Comparison of ENCODE assay signal across 12 cellular contexts in genomic region chr13:99984134-99984462, GRCh38. TPM values are rescaled to one million over a fixed set of nuclear protein-coding genes. Genes with fewer than 3 reads are reported as not detected.
DNase-seq lines count a peak whose midpoint lies in the region; ATAC-seq and TF ChIP-seq lines count a peak whose summit lies in the region.
"Had no signal": no experiment of that assay in that cellular context is flagged by ENCODE, and none has a peak within 500 bp of the region (broad histone marks: within the 10 kb centered on the region; RNA-seq: fewer than 3 reads in every experiment).

No MANE protein-coding gene starts in this region.

- H3K56ac ChIP-seq in H9 (ENCODE audit: insufficient read length, low read depth, low read length) = no peak overlapping the region

- no peak overlapping the region for H2BK120ac ChIP-seq in H9 (ENCODE audit: low read depth, low read length, poor library complexity, severe bottlenecking)

- peak overlapping the region; percentile 84 for H3K9ac ChIP-seq in H9 (ENCODE audit: extremely low read depth, insufficient read length, low read length)

- peak overlapping the region; percentile 27; the same call in 1 of the 2 replicates for H3K14ac ChIP-seq in H9 (ENCODE audit: insufficient read depth, low read length)

- no peak for DNase-seq in CD4-positive, CD25-positive, alpha-beta regulatory T cell
- DNase-seq in H9 (no peak), immature natural killer cell (no peak), KBM-7 (no peak), hepatocyte (ENCODE audit: low spot score) (no peak), middle frontal gyrus (ENCODE audit: extremely low spot score, low spot score) (no peak)
- DNase-seq in activated CD8-positive, alpha-beta T cell treated with anti-CD3 and anti-CD28 coated beads, Interleukin-2, amount 10 ng/mL, durations not matched to agents 7 days and 5 days = no peak
- no peak for DNase-seq in activated effector memory CD4-positive, alpha-beta T cell treated with Interleukin-2 at 50 U/mL for 16 hours
- DNase-seq: NCI-H2081 treated with DMSO at 0.1 percent for 48 hours had no signal

- no peak for ATAC-seq in CD4-positive, CD25-positive, alpha-beta regulatory T cell (ENCODE audit: low read depth in 2 of 2)
- no peak for ATAC-seq in activated CD8-positive, alpha-beta T cell treated with anti-CD3 and anti-CD28 coated beads, Interleukin-2, amount 10 ng/mL, durations not matched to agents 7 days and 5 days
- ATAC-seq: GM12878 had no signal

- H3T11ph ChIP-seq in H9 (ENCODE audit: low read length) = no peak overlapping the region

- no peak overlapping the region for H2AK5ac ChIP-seq in H9 (ENCODE audit: insufficient read length, low read length)

- TF ChIP-seq CTCF in H9 (conservative IDR thresholded peaks at IDR 0.05) (no peak), hepatocyte (IDR thresholded peaks at IDR 0.05; ENCODE audit: poor library complexity) (no peak)

- no peaks in the 10 kb centered on the region for H3K9me2 ChIP-seq in hepatocyte (replicated peaks; ENCODE audit: insufficient read depth)

- H3K23ac ChIP-seq in H9 (ENCODE audit: insufficient read length, low read depth, low read length) = no peak overlapping the region

- H4K91ac ChIP-seq in H9 (ENCODE audit: insufficient read length, low read depth, low read length) = no peak overlapping the region

- H3K27me3 Mint-ChIP-seq in CD4-positive, CD25-positive, alpha-beta regulatory T cell = peaks cover 68% of the 10 kb centered on the region
- H3K27me3 Mint-ChIP-seq in H9 (ENCODE audit: low read depth) (peaks cover 42% of the 10 kb centered on the region), immature natural killer cell (ENCODE audit: low read depth in 3 of 3) (peaks cover 46 to 65% (median 61%) of the 10 kb centered on the region in 3 donors)
- peaks cover 59% of the 10 kb centered on the region for H3K27me3 Mint-ChIP-seq in activated CD8-positive, alpha-beta T cell treated with anti-CD3 and anti-CD28 coated beads, Interleukin-2, amount 10 ng/mL, durations not matched to agents 7 days and 5 days (ENCODE audit: low read depth)

- H3K9me3 Mint-ChIP-seq in CD4-positive, CD25-positive, alpha-beta regulatory T cell = peaks cover 0 to 23% (median 4%) of the 10 kb centered on the region in 7 donors
- peaks cover 25 to 26% of the 10 kb centered on the region in 2 experiments for H3K9me3 Mint-ChIP-seq in H9
- H3K9me3 Mint-ChIP-seq in activated CD8-positive, alpha-beta T cell treated with anti-CD3 and anti-CD28 coated beads, Interleukin-2, amount 10 ng/mL, durations not matched to agents 7 days and 5 days (ENCODE audit: insufficient read depth) = no peaks in the 10 kb centered on the region
- H3K9me3 Mint-ChIP-seq in immature natural killer cell = peaks cover 1 to 33% (median 16%) of the 10 kb centered on the region in 6 donors

- peaks cover 3 to 32% (median 15%) of the 10 kb centered on the region in 4 donors for H3K4me1 Mint-ChIP-seq in CD4-positive, CD25-positive, alpha-beta regulatory T cell
- peaks cover 30 to 38% of the 10 kb centered on the region in 2 experiments for H3K4me1 Mint-ChIP-seq in H9
- H3K4me1 Mint-ChIP-seq in activated CD8-positive, alpha-beta T cell treated with anti-CD3 and anti-CD28 coated beads, Interleukin-2, amount 10 ng/mL, durations not matched to agents 7 days and 5 days (ENCODE audit: low read depth) = peaks cover 16% of the 10 kb centered on the region
- H3K4me1 Mint-ChIP-seq in immature natural killer cell = peaks cover 20 to 31% of the 10 kb centered on the region in 2 donors

- peak overlapping the region; percentile 15 to 80 (median 74) for H3K4me3 Mint-ChIP-seq in CD4-positive, CD25-positive, alpha-beta regulatory T cell
- H3K4me3 Mint-ChIP-seq in H9 (peak overlapping the region; percentile 94 to 98), immature natural killer cell (peak overlapping the region; percentile 33 to 70 (median 37))
- H3K4me3 Mint-ChIP-seq in activated CD8-positive, alpha-beta T cell treated with anti-CD3 and anti-CD28 coated beads, Interleukin-2, amount 10 ng/mL, durations not matched to agents 7 days and 5 days = peak overlapping the region; percentile 50

- no peak overlapping the region for H3K27ac ChIP-seq in CD4-positive, CD25-positive, alpha-beta regulatory T cell (ENCODE audit: insufficient read depth, low read length, poor library complexity, severe bottlenecking)
- H3K27ac ChIP-seq in H9 (ENCODE audit: insufficient read length, low read depth, low read length) (no peak overlapping the region), hepatocyte (no peak overlapping the region)
- H3K27ac ChIP-seq: ascending aorta had no signal

- H2BK20ac ChIP-seq in H9 (ENCODE audit: low read depth, low read length, poor library complexity, severe bottlenecking) = no peak overlapping the region

- no peak overlapping the region for H3K4ac ChIP-seq in H9 (ENCODE audit: low read depth, low read length)

- H3K18ac ChIP-seq in H9 (ENCODE audit: insufficient read length, low read depth, low read length) = no peak overlapping the region

- peaks cover 53% of the 10 kb centered on the region for H3K4me1 ChIP-seq in CD4-positive, CD25-positive, alpha-beta regulatory T cell (ENCODE audit: control insufficient read depth, insufficient read depth, low read length, poor library complexity, severe bottlenecking)
- H3K4me1 ChIP-seq in H9 (ENCODE audit: insufficient read depth, low read length) = no peaks in the 10 kb centered on the region; the same call in none of the 2 replicates
- H3K4me1 ChIP-seq in hepatocyte (ENCODE audit: insufficient read depth) = peaks cover 15% of the 10 kb centered on the region

- H3K79me1 ChIP-seq in H9 (ENCODE audit: insufficient read depth, low read depth, low read length, poor library complexity, severe bottlenecking) = peaks cover 3% of the 10 kb centered on the region

- H4K20me1 ChIP-seq in H9 (ENCODE audit: control insufficient read depth, insufficient read depth, insufficient read length) (no peaks in the 10 kb centered on the region), hepatocyte (ENCODE audit: insufficient read depth, poor library complexity, severe bottlenecking) (no peaks in the 10 kb centered on the region)

- H2BK15ac ChIP-seq in H9 (ENCODE audit: low read depth, low read length) = no peak overlapping the region

- H3K36me3 Mint-ChIP-seq in CD4-positive, CD25-positive, alpha-beta regulatory T cell = no peaks in the 10 kb centered on the region
- H3K36me3 Mint-ChIP-seq in H9 (ENCODE audit: insufficient read depth in 1 of 3, low read depth in 3 of 3) = peaks cover 38 to 48% (median 47%) of the 10 kb centered on the region in 3 experiments
- H3K36me3 Mint-ChIP-seq in activated CD8-positive, alpha-beta T cell treated with anti-CD3 and anti-CD28 coated beads, Interleukin-2, amount 10 ng/mL, durations not matched to agents 7 days and 5 days (ENCODE audit: low read depth) = peaks cover 13% of the 10 kb centered on the region
- peaks cover 0 to 5% (median 5%) of the 10 kb centered on the region in 3 donors for H3K36me3 Mint-ChIP-seq in immature natural killer cell

- no peaks in the 10 kb centered on the region for H3K36me3 ChIP-seq in CD4-positive, CD25-positive, alpha-beta regulatory T cell (ENCODE audit: control insufficient read depth, insufficient read depth, low read length)
- H3K36me3 ChIP-seq in hepatocyte (replicated peaks; ENCODE audit: insufficient read depth, low read depth) = no peaks in the 10 kb centered on the region
- H3K36me3 ChIP-seq: ascending aorta had no signal

- no peak overlapping the region for H4K8ac ChIP-seq in H9 (replicated peaks; ENCODE audit: insufficient read length, low read depth, low read length)

- no peak overlapping the region for H2BK12ac ChIP-seq in H9 (ENCODE audit: insufficient read length, low read depth, low read length)

- H3K9me3 ChIP-seq in CD4-positive, CD25-positive, alpha-beta regulatory T cell (ENCODE audit: control insufficient read depth in 2 of 2, low read length in 2 of 2) = peaks cover 10 to 28% of the 10 kb centered on the region in 2 experiments
- H3K9me3 ChIP-seq in H9 (ENCODE audit: control insufficient read depth, low read depth, low read length) (no peaks in the 10 kb centered on the region), hepatocyte (ENCODE audit: low read depth) (no peaks in the 10 kb centered on the region)
- H3K9me3 ChIP-seq: ascending aorta had no signal

- in situ Hi-C loops in KBM-7 (cut with MboI; ENCODE audit: low pct_unique_long_range_greater_than_20kb, low sequenced_read_pairs) = no loop called here

- H3K27ac Mint-ChIP-seq in CD4-positive, CD25-positive, alpha-beta regulatory T cell = peak overlapping the region; percentile 59 to 91 (median 63)
- H3K27ac Mint-ChIP-seq in H9 (peak overlapping the region; percentile 91 to 97 (median 97)), immature natural killer cell (peak overlapping the region in 2 of 6 donors; percentile 83 to 86)
- peak overlapping the region; percentile 60 for H3K27ac Mint-ChIP-seq in activated CD8-positive, alpha-beta T cell treated with anti-CD3 and anti-CD28 coated beads, Interleukin-2, amount 10 ng/mL, durations not matched to agents 7 days and 5 days

- H2AFZ ChIP-seq in H9 (ENCODE audit: low read length) (no peak overlapping the region), hepatocyte (no peak overlapping the region)

- no peak overlapping the region for H4K5ac ChIP-seq in H9 (ENCODE audit: insufficient read length, low read depth, low read length)

- peaks cover 25% of the 10 kb centered on the region for H3K79me2 ChIP-seq in H9 (ENCODE audit: insufficient read depth, low read length)
- no peaks in the 10 kb centered on the region for H3K79me2 ChIP-seq in hepatocyte

- POLR2A ChIA-PET in activated CD8-positive, alpha-beta T cell treated with anti-CD3 and anti-CD28 coated beads, Interleukin-2, amount 10 ng/mL, durations not matched to agents 7 days and 5 days (lab: Charles Lee) = no interaction called here

- H3K23me2 ChIP-seq in H9 (ENCODE audit: insufficient read length, low read depth, low read length, poor library complexity, severe bottlenecking) = peaks cover 46% of the 10 kb centered on the region

- H3K4me2 ChIP-seq in H9 (ENCODE audit: insufficient read depth, insufficient read length, low read length) (peak overlapping the region; percentile 86), hepatocyte (no peak overlapping the region)

- CTCF ChIA-PET in activated CD8-positive, alpha-beta T cell treated with anti-CD3 and anti-CD28 coated beads, Interleukin-2, amount 10 ng/mL, durations not matched to agents 7 days and 5 days (lab: Charles Lee) = no interaction called here

- no CpG with 5 or more reads among the region's 9 CpGs for WGBS in H9 (ENCODE audit: extremely low coverage, insufficient read length, low lambda C conversion rate)
- WGBS in hepatocyte (ENCODE audit: low lambda C conversion rate, missing lambda C conversion rate) = 6% methylated on average over 9 of the region's 9 CpGs

- H3K4me3 ChIP-seq in CD4-positive, CD25-positive, alpha-beta regulatory T cell (ENCODE audit: low read depth, low read length) = no peak overlapping the region
- no peak overlapping the region for H3K4me3 ChIP-seq in hepatocyte
- H3K4me3 ChIP-seq: ascending aorta, GM12878 had no signal

- H2BK5ac ChIP-seq in H9 (ENCODE audit: insufficient read length, low read length) = no peak overlapping the region

- peaks cover 39% of the 10 kb centered on the region for H3K27me3 ChIP-seq in CD4-positive, CD25-positive, alpha-beta regulatory T cell (ENCODE audit: control insufficient read depth, insufficient read depth, low read length)
- peaks cover 15% of the 10 kb centered on the region; the same call in 1 of the 2 replicates for H3K27me3 ChIP-seq in H9 (ENCODE audit: insufficient read depth, low read length)
- H3K27me3 ChIP-seq in hepatocyte = peaks cover 88% of the 10 kb centered on the region

RNA-seq across cellular contexts. Expression of gene ZIC2, which starts 2.5 kb away (rescaled TPM):
- not detected for total RNA-seq in CD4-positive, CD25-positive, alpha-beta regulatory T cell
- not detected for polyA plus RNA-seq in CD4-positive, CD25-positive, alpha-beta regulatory T cell
- 426 and 454 TPM in 2 replicates for total RNA-seq in H9 (2021)
- not detected for total RNA-seq in activated CD8-positive, alpha-beta T cell treated with anti-CD3 and anti-CD28 coated beads, Interleukin-2, amount 10 ng/mL, durations not matched to agents 7 days and 5 days
- not detected for polyA plus RNA-seq in immature natural killer cell
- 0.10 and 0.68 TPM in 2 replicates for total RNA-seq in hepatocyte
- polyA plus RNA-seq in hepatocyte = 0.15 and 0.21 TPM in 2 replicates
- total RNA-seq: ascending aorta, GM12878 had no signal
- polyA plus RNA-seq: keratinocyte had no signal

RNA-seq across cellular contexts. Expression of gene ZIC5, which starts 12.5 kb away (rescaled TPM):
- not detected for total RNA-seq in CD4-positive, CD25-positive, alpha-beta regulatory T cell
- not detected for polyA plus RNA-seq in CD4-positive, CD25-positive, alpha-beta regulatory T cell
- total RNA-seq in H9 (2021) = 51.9 and 52.6 TPM in 2 replicates
- total RNA-seq in activated CD8-positive, alpha-beta T cell treated with anti-CD3 and anti-CD28 coated beads, Interleukin-2, amount 10 ng/mL, durations not matched to agents 7 days and 5 days = not detected
- polyA plus RNA-seq in immature natural killer cell = not detected
- 0.04 and 0.13 TPM in 2 replicates for total RNA-seq in hepatocyte
- 0.16 TPM in 1 of 2 replicates, not detected in the other for polyA plus RNA-seq in hepatocyte
- total RNA-seq: ascending aorta, GM12878 had no signal
- polyA plus RNA-seq: GM12878, keratinocyte had no signal

Comparison
In these comparisons a context has a peak if more than half of its experiments do, and no peak if none do; other contexts are left out.
1. H3K4me3 Mint-ChIP-seq: peak in every context shown above with its lines; median percentile 96 in H9; 74 in CD4-positive, CD25-positive, alpha-beta regulatory T cell; 50 in activated CD8-positive, alpha-beta T cell treated with anti-CD3 and anti-CD28 coated beads, Interleukin-2, amount 10 ng/mL, durations not matched to agents 7 days and 5 days; 37 in immature natural killer cell.
2. RNA of gene ZIC2, which starts 2.5 kb away (total RNA-seq): 426 to 454 TPM in H9; 0.10 to 0.68 TPM in hepatocyte, not detected in activated CD8-positive, alpha-beta T cell treated with anti-CD3 and anti-CD28 coated beads, Interleukin-2, amount 10 ng/mL, durations not matched to agents 7 days and 5 days and not detected in CD4-positive, CD25-positive, alpha-beta regulatory T cell (single experiment); every median in the first group is over 100 times any median in the second.
3. RNA of gene ZIC5, which starts 12.5 kb away (total RNA-seq): 51.9 to 52.6 TPM in H9; 0.04 to 0.13 TPM in hepatocyte, not detected in CD4-positive, CD25-positive, alpha-beta regulatory T cell (single experiment) and not detected in activated CD8-positive, alpha-beta T cell treated with anti-CD3 and anti-CD28 coated beads, Interleukin-2, amount 10 ng/mL, durations not matched to agents 7 days and 5 days; every median in the first group is over 10 times any median in the second.